In genomic region chr13:44978328-44978727, GRCh38 we compare ENCODE assay signal across 26 cellular contexts. TPM values are rescaled to one million over a fixed set of nuclear protein-coding genes. Genes with fewer than 3 reads are reported as not detected.
DNase-seq lines count a peak whose midpoint lies in the region; ATAC-seq and TF ChIP-seq lines count a peak whose summit lies in the region.
"Had no signal": no experiment of that assay in that cellular context is flagged by ENCODE, and none has a peak within 500 bp of the region (broad histone marks: within the 10 kb centered on the region; RNA-seq: fewer than 3 reads in every experiment).

No MANE protein-coding gene starts in this region.

- no peak overlapping the region for H4K5ac ChIP-seq in H9 (ENCODE audit: insufficient read length, low read depth, low read length)

- no peak for DNase-seq in DND-41
- no peak for DNase-seq in H9
- DNase-seq in cardiac fibroblast (ENCODE audit: low read depth in 2 of 2), result no peak
- no peak for DNase-seq in osteoblast (ENCODE audit: insufficient read length, low spot score, missing footprints)
- DNase-seq in NCI-H2029 (lab: John Stamatoyannopoulos, UW), result no peak
- DNase-seq in left lung, result no peak
- DNase-seq in amygdala (lab: John Stamatoyannopoulos, UW), result no peak
- DNase-seq: activated CD4-positive, alpha-beta T cell treated with anti-CD3 and anti-CD28 coated beads, Interleukin-2, amount 10 ng/mL, durations not matched to agents 7 days and 5 days; activated CD8-positive, alpha-beta memory T cell treated with anti-CD3 and anti-CD28 coated beads, Interleukin-2, amount 10 ng/mL, durations not matched to agents 7 days and 5 days; activated naive CD4-positive, alpha-beta T cell treated with anti-CD3 and anti-CD28 coated beads, Interleukin-2, amount 10 ng/mL, durations not matched to agents 7 days and 5 days; activated T-cell treated with anti-CD3 and anti-CD28 coated beads, Interleukin-2, amount 50 U/mL, for 72 hours; central memory CD4-positive, alpha-beta T cell; dermis blood vessel endothelial cell; head of caudate nucleus; Karpas-422; mammary epithelial cell; NCI-H1092; NCI-H187; NCI-H526; occipital lobe; stimulated activated CD4-positive, alpha-beta T cell treated with anti-CD3 and anti-CD28 coated beads, Interleukin-2, amount 100 ng/mL, for 24 hours; T-helper 2 cell; upper lobe of right lung had no signal

- TF ChIP-seq CTCF in DND-41 (IDR thresholded peaks at IDR 0.05; ENCODE audit: borderline replicate concordance, extremely low read depth, low read length, poor library complexity, severe bottlenecking) (peak; percentile 19), H9 (conservative IDR thresholded peaks at IDR 0.05) (peak; percentile 36), cardiac fibroblast (IDR thresholded peaks at IDR 0.05; ENCODE audit: low read depth, low read length) (peak; percentile 20), osteoblast (IDR thresholded peaks at IDR 0.05; ENCODE audit: extremely low read depth, low read depth, low read length) (peak; percentile 22), left lung (IDR thresholded peaks at IDR 0.05) (no peak)

- no peak overlapping the region for H2BK20ac ChIP-seq in H9 (ENCODE audit: low read depth, low read length, poor library complexity, severe bottlenecking)

- no CpG with 5 or more reads among the region's 1 CpG for WGBS in H9 (ENCODE audit: extremely low coverage, insufficient read length, low lambda C conversion rate)

- no peak overlapping the region for H2BK120ac ChIP-seq in H9 (ENCODE audit: low read depth, low read length, poor library complexity, severe bottlenecking)

- intact Hi-C loops in left lung (cut with DNase I), result loop anchor here in 1 of 2 donors (10.0 kb wide), 1 partner anchor 494 kb away; no protein-coding TSS in a partner anchor

- H2BK12ac ChIP-seq in H9 (ENCODE audit: insufficient read length, low read depth, low read length), result no peak overlapping the region

- no peak overlapping the region for H3K4ac ChIP-seq in H9 (ENCODE audit: low read depth, low read length)

- no peak overlapping the region for H3T11ph ChIP-seq in H9 (ENCODE audit: low read length)

- H3K56ac ChIP-seq in H9 (ENCODE audit: insufficient read length, low read depth, low read length), result no peak overlapping the region

- H3K4me1 Mint-ChIP-seq in H9, result no peaks in the 10 kb centered on the region
- H3K4me1 Mint-ChIP-seq: activated CD4-positive, alpha-beta T cell treated with anti-CD3 and anti-CD28 coated beads, Interleukin-2, amount 10 ng/mL, durations not matched to agents 7 days and 5 days; activated CD8-positive, alpha-beta memory T cell treated with anti-CD3 and anti-CD28 coated beads, Interleukin-2, amount 10 ng/mL, durations not matched to agents 7 days and 5 days; activated naive CD4-positive, alpha-beta T cell treated with anti-CD3 and anti-CD28 coated beads, Interleukin-2, amount 10 ng/mL, durations not matched to agents 7 days and 5 days had no signal

- H3K27ac Mint-ChIP-seq in H9, result no peak overlapping the region
- H3K27ac Mint-ChIP-seq: activated CD4-positive, alpha-beta T cell treated with anti-CD3 and anti-CD28 coated beads, Interleukin-2, amount 10 ng/mL, durations not matched to agents 7 days and 5 days; activated CD8-positive, alpha-beta memory T cell treated with anti-CD3 and anti-CD28 coated beads, Interleukin-2, amount 10 ng/mL, durations not matched to agents 7 days and 5 days; activated naive CD4-positive, alpha-beta T cell treated with anti-CD3 and anti-CD28 coated beads, Interleukin-2, amount 10 ng/mL, durations not matched to agents 7 days and 5 days; activated T-cell treated with anti-CD3 and anti-CD28 coated beads, Interleukin-2, amount 50 U/mL, for 72 hours had no signal

- H3K18ac ChIP-seq in H9 (ENCODE audit: insufficient read length, low read depth, low read length), result no peak overlapping the region

- no peaks in the 10 kb centered on the region for H3K79me1 ChIP-seq in H9 (ENCODE audit: insufficient read depth, low read depth, low read length, poor library complexity, severe bottlenecking)

- no peaks in the 10 kb centered on the region for H3K9me3 Mint-ChIP-seq in H9
- H3K9me3 Mint-ChIP-seq: activated CD4-positive, alpha-beta T cell treated with anti-CD3 and anti-CD28 coated beads, Interleukin-2, amount 10 ng/mL, durations not matched to agents 7 days and 5 days; activated naive CD4-positive, alpha-beta T cell treated with anti-CD3 and anti-CD28 coated beads, Interleukin-2, amount 10 ng/mL, durations not matched to agents 7 days and 5 days; activated T-cell treated with anti-CD3 and anti-CD28 coated beads, Interleukin-2, amount 50 U/mL, for 72 hours had no signal

- H4K20me1 ChIP-seq in DND-41 (ENCODE audit: insufficient read depth, low read length) (peaks cover 2% of the 10 kb centered on the region; the same call in 1 of the 2 replicates), H9 (ENCODE audit: control insufficient read depth, insufficient read depth, insufficient read length) (no peaks in the 10 kb centered on the region), osteoblast (ENCODE audit: insufficient read depth, low read length) (no peaks in the 10 kb centered on the region)

- H3K14ac ChIP-seq in H9 (ENCODE audit: insufficient read depth, low read length), result no peak overlapping the region

- H3K4me3 Mint-ChIP-seq in H9, result no peak overlapping the region
- H3K4me3 Mint-ChIP-seq: activated CD4-positive, alpha-beta T cell treated with anti-CD3 and anti-CD28 coated beads, Interleukin-2, amount 10 ng/mL, durations not matched to agents 7 days and 5 days; activated CD8-positive, alpha-beta memory T cell treated with anti-CD3 and anti-CD28 coated beads, Interleukin-2, amount 10 ng/mL, durations not matched to agents 7 days and 5 days; activated naive CD4-positive, alpha-beta T cell treated with anti-CD3 and anti-CD28 coated beads, Interleukin-2, amount 10 ng/mL, durations not matched to agents 7 days and 5 days; activated T-cell treated with anti-CD3 and anti-CD28 coated beads, Interleukin-2, amount 50 U/mL, for 72 hours had no signal

- no peak overlapping the region for H2BK5ac ChIP-seq in H9 (ENCODE audit: insufficient read length, low read length)

- H3K79me2 ChIP-seq in DND-41 (ENCODE audit: insufficient read depth, low read length) (peaks cover 13% of the 10 kb centered on the region), H9 (ENCODE audit: insufficient read depth, low read length) (no peaks in the 10 kb centered on the region), osteoblast (ENCODE audit: insufficient read depth, low read length) (peaks cover 15% of the 10 kb centered on the region)

- H3K36me3 ChIP-seq in DND-41 (ENCODE audit: insufficient read depth, low read length) (peaks cover 67% of the 10 kb centered on the region), osteoblast (ENCODE audit: insufficient read depth, low read length) (peaks cover 38% of the 10 kb centered on the region), left lung (peaks cover 0 to 35% of the 10 kb centered on the region in 2 donors)

- H3K23me2 ChIP-seq in H9 (ENCODE audit: insufficient read length, low read depth, low read length, poor library complexity, severe bottlenecking), result no peaks in the 10 kb centered on the region

- ATAC-seq in DND-41 (ENCODE audit: insufficient read depth, low read depth), result no peak
- no peak for ATAC-seq in left lung
- ATAC-seq in HG02973 (IDR thresholded peaks at IDR 0.05; ENCODE audit: unreplicated experiment), result no peak
- ATAC-seq: activated CD8-positive, alpha-beta memory T cell treated with anti-CD3 and anti-CD28 coated beads, Interleukin-2, amount 10 ng/mL, durations not matched to agents 7 days and 5 days; activated T-cell treated with anti-CD3 and anti-CD28 coated beads, Interleukin-2, amount 50 U/mL, for 72 hours; upper lobe of right lung had no signal

- H3K4me2 ChIP-seq in DND-41 (ENCODE audit: insufficient read depth, low read length), result no peak overlapping the region
- H3K4me2 ChIP-seq in H9 (ENCODE audit: insufficient read depth, insufficient read length, low read length), result no peak overlapping the region
- no peak overlapping the region for H3K4me2 ChIP-seq in osteoblast (ENCODE audit: insufficient read depth, low read length)
- H3K4me2 ChIP-seq: smooth muscle cell had no signal

- H3K27me3 ChIP-seq in DND-41 (ENCODE audit: insufficient read depth, low read length, poor library complexity), result no peaks in the 10 kb centered on the region
- no peaks in the 10 kb centered on the region for H3K27me3 ChIP-seq in H9 (ENCODE audit: insufficient read depth, low read length)
- no peaks in the 10 kb centered on the region for H3K27me3 ChIP-seq in osteoblast (ENCODE audit: insufficient read depth, low read length)
- H3K27me3 ChIP-seq in left lung, result no peaks in the 10 kb centered on the region
- H3K27me3 ChIP-seq: upper lobe of right lung had no signal

- no peak overlapping the region for H4K8ac ChIP-seq in H9 (replicated peaks; ENCODE audit: insufficient read length, low read depth, low read length)

- H3K23ac ChIP-seq in H9 (ENCODE audit: insufficient read length, low read depth, low read length), result no peak overlapping the region

- no peak overlapping the region for H3K9ac ChIP-seq in DND-41 (ENCODE audit: low read depth, low read length)
- H3K9ac ChIP-seq in H9 (ENCODE audit: extremely low read depth, insufficient read length, low read length), result no peak overlapping the region

- H2BK15ac ChIP-seq in H9 (ENCODE audit: low read depth, low read length), result no peak overlapping the region

- H2AFZ ChIP-seq in DND-41 (ENCODE audit: low read depth, low read length) (no peak overlapping the region), H9 (ENCODE audit: low read length) (no peak overlapping the region), osteoblast (ENCODE audit: low read length) (no peak overlapping the region)

- no peaks in the 10 kb centered on the region for H3K4me1 ChIP-seq in DND-41 (ENCODE audit: insufficient read depth, low read length)
- H3K4me1 ChIP-seq in H9 (ENCODE audit: insufficient read depth, low read length), result no peaks in the 10 kb centered on the region
- peaks cover 6% of the 10 kb centered on the region for H3K4me1 ChIP-seq in osteoblast (ENCODE audit: insufficient read depth, low read length)
- peaks cover 0 to 20% of the 10 kb centered on the region in 2 donors for H3K4me1 ChIP-seq in left lung

- H3K9me3 ChIP-seq in DND-41 (ENCODE audit: insufficient read depth, low read length, severe bottlenecking) (no peaks in the 10 kb centered on the region), H9 (ENCODE audit: control insufficient read depth, low read depth, low read length) (no peaks in the 10 kb centered on the region), osteoblast (ENCODE audit: low read depth, low read length) (no peaks in the 10 kb centered on the region), left lung (no peaks in the 10 kb centered on the region)
- H3K9me3 ChIP-seq: upper lobe of right lung had no signal

- no peak overlapping the region for H3K27ac ChIP-seq in DND-41 (ENCODE audit: low read length)
- no peak overlapping the region for H3K27ac ChIP-seq in H9 (ENCODE audit: insufficient read length, low read depth, low read length)
- no peak overlapping the region for H3K27ac ChIP-seq in osteoblast (ENCODE audit: low read depth, low read length)
- H3K27ac ChIP-seq in left lung, result no peak overlapping the region
- H3K27ac ChIP-seq: SK-N-MC, upper lobe of right lung had no signal

- H4K91ac ChIP-seq in H9 (ENCODE audit: insufficient read length, low read depth, low read length), result no peak overlapping the region

- H3K27me3 Mint-ChIP-seq in H9 (ENCODE audit: low read depth), result no peaks in the 10 kb centered on the region; the same call in 1 of the 2 replicates
- H3K27me3 Mint-ChIP-seq: activated CD4-positive, alpha-beta T cell treated with anti-CD3 and anti-CD28 coated beads, Interleukin-2, amount 10 ng/mL, durations not matched to agents 7 days and 5 days; activated CD8-positive, alpha-beta memory T cell treated with anti-CD3 and anti-CD28 coated beads, Interleukin-2, amount 10 ng/mL, durations not matched to agents 7 days and 5 days; activated naive CD4-positive, alpha-beta T cell treated with anti-CD3 and anti-CD28 coated beads, Interleukin-2, amount 10 ng/mL, durations not matched to agents 7 days and 5 days had no signal

- H2AK5ac ChIP-seq in H9 (ENCODE audit: insufficient read length, low read length), result no peak overlapping the region

- peaks cover 8 to 41% (median 37%) of the 10 kb centered on the region in 3 experiments; a peak in 6 of 7 replicates for H3K36me3 Mint-ChIP-seq in H9 (ENCODE audit: insufficient read depth in 1 of 3, low read depth in 3 of 3)

- no peak overlapping the region for H3K4me3 ChIP-seq in DND-41 (ENCODE audit: low read depth in 1 of 2, low read length in 2 of 2)
- no peak overlapping the region for H3K4me3 ChIP-seq in cardiac fibroblast (replicated peaks in 1 of 2; ENCODE audit: low read depth in 2 of 2, low read length in 2 of 2)
- H3K4me3 ChIP-seq in osteoblast (ENCODE audit: insufficient read depth, low read length), result no peak overlapping the region
- H3K4me3 ChIP-seq in left lung, result no peak overlapping the region
- H3K4me3 ChIP-seq: SK-N-MC, smooth muscle cell, upper lobe of right lung had no signal

RNA-seq across cellular contexts. Expression of gene NUFIP1, which starts 10.9 kb away (rescaled TPM):
- 17.0 and 17.1 TPM in 2 replicates for total RNA-seq in H9 (2021)
- 2.4 and 3.3 TPM in 2 replicates for total RNA-seq in osteoblast
- total RNA-seq in left lung, result 1 to 10 TPM; 3.2 to 4.1 TPM

RNA-seq across cellular contexts. Expression of gene GPALPP1, which starts 11.0 kb away (rescaled TPM):
- total RNA-seq in H9 (2021), result 20.3 and 21.9 TPM in 2 replicates
- 23.3 and 25.0 TPM in 2 replicates for total RNA-seq in osteoblast
- 10 to 100 TPM; 16.3 to 20.8 TPM for total RNA-seq in left lung

Comparison
In these comparisons a context has a peak if more than half of its experiments do, and no peak if none do; other contexts are left out.
1. CTCF ChIP-seq: peak in DND-41 (single experiment), H9 (single experiment), cardiac fibroblast (single experiment) and osteoblast (single experiment); none in left lung (0 of 2).